ENCODE assay signal across 25 cellular contexts in the genomic region with DNA sequence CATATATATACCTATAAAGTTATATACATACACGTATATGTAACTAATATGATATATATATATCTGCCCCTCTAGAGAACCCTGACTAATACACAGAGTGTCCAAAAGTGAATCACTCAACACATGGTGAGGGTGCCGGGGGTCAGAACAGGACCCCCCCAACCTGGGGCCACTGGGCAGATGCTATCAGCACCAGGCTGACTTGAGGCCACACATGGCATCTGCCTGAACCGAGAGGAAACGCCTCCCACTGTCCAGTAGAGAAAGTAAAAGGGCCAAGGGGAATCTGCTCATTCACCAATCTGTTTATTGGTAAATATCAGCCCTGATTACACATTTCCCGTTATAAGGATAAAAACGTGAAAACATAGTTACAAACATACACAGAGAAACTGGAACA.
"Had no signal": no experiment of that assay in that cellular context is flagged by ENCODE, and none has a peak within 500 bp of the region (broad histone marks: within the 10 kb centered on the region; RNA-seq: fewer than 3 reads in every experiment).

No MANE protein-coding gene starts in this region.

- H3K27ac ChIP-seq: heart left ventricle, hepatocyte, ovary, prostate gland, tibial nerve, vagina had no signal

- DNase-seq: heart left ventricle; islet precursor cell; mesendoderm; midbrain; mucosa of descending colon; naive thymus-derived CD4-positive, alpha-beta T cell; ovary; retina; right cardiac atrium; small intestine; stimulated activated CD4-positive, alpha-beta T cell treated with anti-CD3 and anti-CD28 coated beads, Interleukin-1b, Interleukin-23, amount 100 ng/mL, for 48 hours; stimulated activated CD4-positive, alpha-beta T cell treated with anti-CD3 and anti-CD28 coated beads, Interleukin-2, amount 100 ng/mL, for 48 hours; stimulated activated CD4-positive, alpha-beta T cell treated with anti-CD3 and anti-CD28 coated beads, Interleukin-4, amount 100 ng/mL, for 4 hours; stimulated activated CD8-positive, alpha-beta memory T cell treated with anti-CD3 and anti-CD28 coated beads, Interleukin-4, amount 100 ng/mL, for 48 hours; stimulated activated naive CD4-positive, alpha-beta T cell treated with Interleukin-2 at 50 U/mL for 16 hours; stimulated activated naive CD8-positive, alpha-beta T cell treated with anti-CD3 and anti-CD28 coated beads, Interleukin-15, amount 100 ng/mL, for 72 hours; substantia nigra had no signal

- H3K9me3 ChIP-seq: heart left ventricle, mucosa of descending colon, ovary, prostate gland, tibial nerve, vagina had no signal

- ATAC-seq: heart left ventricle; mucosa of descending colon; naive thymus-derived CD4-positive, alpha-beta T cell; natural killer cell treated with Interleukin-12 subunit alpha and Interleukin-12 subunit beta and Interleukin-15 and Interleukin-18, amount 100 ng/mL, for 72 hours; right cardiac atrium; sciatic nerve; stimulated activated memory B cell treated with anti-CD40 and anti-IgM and Interleukin-4, amounts not matched to agents 10 μg/mL and 1 μg/mL and 100 μg/mL, for 72 hours; stimulated activated naive CD8-positive, alpha-beta T cell treated with anti-CD3 and anti-CD28 coated beads, Interleukin-15, amount 100 ng/mL, for 72 hours had no signal

- H3K4me1 ChIP-seq: heart left ventricle, prostate gland, tibial nerve, vagina had no signal

- H3K27me3 ChIP-seq: hepatocyte, ovary, tibial nerve, vagina had no signal

- H3K36me3 ChIP-seq: heart left ventricle, ovary, prostate gland, tibial nerve, vagina had no signal

- H3K4me3 ChIP-seq: heart left ventricle, hepatocyte, lung, mucosa of descending colon, ovary, prostate gland, tibial nerve, vagina had no signal
